Comparison of ENCODE assay signal across 9 cellular contexts in the genomic region with DNA sequence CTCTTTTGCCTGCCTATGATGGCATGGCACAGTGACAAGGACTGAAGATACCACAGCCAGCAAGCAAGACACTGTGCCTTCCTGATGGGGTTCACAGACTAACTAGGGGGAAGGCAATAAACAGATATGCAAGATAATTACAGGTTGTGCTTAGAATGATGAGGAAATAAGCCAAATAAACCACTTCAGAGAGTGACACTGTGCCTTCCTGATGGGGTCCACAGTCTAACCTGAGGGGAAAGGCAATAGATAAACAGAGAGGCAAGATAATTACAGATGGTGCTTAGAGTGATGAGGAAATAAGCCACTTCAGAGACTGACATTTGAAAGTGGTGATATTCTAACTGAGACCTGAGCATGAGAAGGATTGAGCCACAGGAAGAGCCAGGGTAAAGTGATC.
"Had no signal": no experiment of that assay in that cellular context is flagged by ENCODE, and none has a peak within 500 bp of the region (broad histone marks: within the 10 kb centered on the region; RNA-seq: fewer than 3 reads in every experiment).

No MANE protein-coding gene starts in this region.

- H3K27ac ChIP-seq: VCaP had no signal

- ATAC-seq: activated CD8-positive, alpha-beta memory T cell treated with anti-CD3 and anti-CD28 coated beads, Interleukin-2, amount 10 ng/mL, durations not matched to agents 7 days and 5 days; activated naive CD8-positive, alpha-beta T cell treated with anti-CD3 and anti-CD28 coated beads, Interleukin-2, amount 50 U/mL, for 24 hours had no signal

- DNase-seq: activated B cell treated with CpG ODN at 0.5 μM for 24 hours; activated CD4-positive, alpha-beta T cell treated with anti-CD3 and anti-CD28 coated beads for 1 hour; cerebellar nuclear complex; cortex of kidney; NCI-H1048; NCI-H2081 treated with DMSO at 0.1 percent for 48 hours had no signal
